In the genomic region with DNA sequence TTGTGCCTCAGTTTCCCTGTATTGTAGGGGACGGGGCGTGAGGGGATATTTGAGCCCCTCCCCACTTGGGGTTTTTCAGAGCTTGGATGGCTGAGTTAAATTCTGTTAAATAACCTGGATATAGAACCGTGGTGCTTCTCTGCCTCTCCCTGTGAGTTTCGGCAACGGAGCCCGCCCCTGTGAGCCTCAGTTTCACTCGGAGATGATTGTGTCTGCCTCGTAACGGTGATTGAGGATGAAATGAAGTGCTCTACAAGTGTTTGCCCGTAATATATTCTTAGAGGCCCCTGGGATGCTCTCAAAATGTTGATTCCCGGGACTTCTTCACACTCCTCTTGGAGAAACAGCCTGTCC, we compare ENCODE assay signal across 8 cellular contexts. TPM values are rescaled to one million over a fixed set of nuclear protein-coding genes. Genes with fewer than 3 reads are reported as not detected.
DNase-seq lines count a peak whose midpoint lies in the region; ATAC-seq and TF ChIP-seq lines count a peak whose summit lies in the region.

No MANE protein-coding gene starts in this region.

- peaks cover 17% of the 10 kb centered on the region for H3K4me1 Mint-ChIP-seq in T-helper 17 cell

- no peak for TF ChIP-seq POLR2A in gastrocnemius medialis (IDR thresholded peaks at IDR 0.05)

- H3K4me3 Mint-ChIP-seq in T-helper 17 cell = peak overlapping the region; percentile 92

- intact Hi-C loops in gastrocnemius medialis (cut with DNase I; ENCODE audit: low total_unique reads) = loop anchor here (5.0 kb wide), 1 partner anchor 91 kb away; no protein-coding TSS in a partner anchor

- DNase-seq in T-helper 17 cell (no peak), fibroblast of the aortic adventitia (ENCODE audit: low read depth) (peak; percentile 12), gastrocnemius medialis (no peak), cerebellum (ENCODE audit: low spot score) (no peak), A172 (ENCODE audit: low spot score) (no peak)

- peaks cover 0 to 4% of the 10 kb centered on the region in 2 donors for H3K36me3 ChIP-seq in gastrocnemius medialis

- TF ChIP-seq CTCF in fibroblast of the aortic adventitia (IDR thresholded peaks at IDR 0.05; ENCODE audit: insufficient read depth, low read length) (no peak), gastrocnemius medialis (IDR thresholded peaks at IDR 0.05 in 4 of 5, conservative IDR thresholded peaks at IDR 0.05 in 1 of 5) (no peak)

- no peaks in the 10 kb centered on the region for H3K9me3 ChIP-seq in T-helper 17 cell (ENCODE audit: control insufficient read depth, low read length, poor library complexity, severe bottlenecking)
- no peaks in the 10 kb centered on the region for H3K9me3 ChIP-seq in gastrocnemius medialis

- H3K4me3 ChIP-seq in fibroblast of the aortic adventitia (ENCODE audit: low read depth, low read length) (peak overlapping the region; percentile 96), gastrocnemius medialis (peak overlapping the region; percentile 82 to 91 (median 88))

- peak overlapping the region; percentile 95 to 98 (median 96) for H3K27ac ChIP-seq in gastrocnemius medialis

- peak overlapping the region; percentile 94 for H3K27ac Mint-ChIP-seq in T-helper 17 cell

- H3K36me3 Mint-ChIP-seq in T-helper 17 cell (ENCODE audit: low read depth) = peaks cover 3% of the 10 kb centered on the region

- in situ Hi-C loops in gastrocnemius medialis (cut with MboI; ENCODE audit: low sequenced_read_pairs in 4 of 4) = loop anchor here in 1 of 4 donors (25.0 kb wide), 1 partner anchor 96 kb away; no protein-coding TSS in a partner anchor

- no peaks in the 10 kb centered on the region for H3K27me3 ChIP-seq in gastrocnemius medialis

- peak; percentile 5 for ATAC-seq in GM21717 (IDR thresholded peaks at IDR 0.05; ENCODE audit: unreplicated experiment)
- ATAC-seq in T-helper 17 cell = no peak
- ATAC-seq in gastrocnemius medialis = peak; percentile 11 to 25
- ATAC-seq in HG02970 (IDR thresholded peaks at IDR 0.05; ENCODE audit: low FRiP score, unreplicated experiment) = no peak
- no peak for ATAC-seq in GM21526 (IDR thresholded peaks at IDR 0.05; ENCODE audit: low FRiP score, unreplicated experiment)

- peaks cover 0 to 17% of the 10 kb centered on the region in 2 donors for H3K4me1 ChIP-seq in gastrocnemius medialis

- H3K27me3 Mint-ChIP-seq in T-helper 17 cell = no peaks in the 10 kb centered on the region

RNA-seq across cellular contexts. Expression of a gene that starts 0.5 kb away (rescaled TPM):
- 10 to 100 TPM; 69.6 to 78.5 TPM for total RNA-seq in T-helper 17 cell
- total RNA-seq in fibroblast of the aortic adventitia (ENCODE audit: low replicate concordance) = 21.3 and 109 TPM in 2 replicates
- total RNA-seq in gastrocnemius medialis = 100 to 1,000 TPM in 3 of 4 donors, 10 to 100 TPM in 1; 97.1 to 155 (median 106) TPM
- total RNA-seq in cerebellum = 23.6 TPM
- 111 and 117 TPM in 2 replicates for total RNA-seq in A172 (2014; rRNA removed; shearing (Covaris generic))

RNA-seq across cellular contexts. Expression of a gene that starts 13.5 kb away (rescaled TPM):
- 1,000 to 10,000 TPM; 1,880 to 1,939 TPM for total RNA-seq in T-helper 17 cell
- 496 and 1,084 TPM in 2 replicates for total RNA-seq in fibroblast of the aortic adventitia (ENCODE audit: low replicate concordance)
- total RNA-seq in gastrocnemius medialis = 100 to 1,000 TPM; 512 to 719 (median 537) TPM
- 435 TPM for total RNA-seq in cerebellum
- total RNA-seq in A172 (2014; rRNA removed; shearing (Covaris generic)) = 779 and 974 TPM in 2 replicates

RNA-seq across cellular contexts. Expression of a gene that starts 14.8 kb away (rescaled TPM):
- 100 to 1,000 TPM; 149 to 186 TPM for total RNA-seq in T-helper 17 cell
- total RNA-seq in fibroblast of the aortic adventitia (ENCODE audit: low replicate concordance) = 246 and 2,205 TPM in 2 replicates
- total RNA-seq in gastrocnemius medialis = 100 to 1,000 TPM; 157 to 195 (median 184) TPM
- 81.4 TPM for total RNA-seq in cerebellum
- 286 and 312 TPM in 2 replicates for total RNA-seq in A172 (2014; rRNA removed; shearing (Covaris generic))

RNA-seq across cellular contexts. Expression of a gene that starts 30.4 kb away (rescaled TPM):
- total RNA-seq in T-helper 17 cell = 10 to 100 TPM; 89.1 to 97.1 TPM
- total RNA-seq in fibroblast of the aortic adventitia (ENCODE audit: low replicate concordance) = 41.4 and 153 TPM in 2 replicates
- 100 to 1,000 TPM; 163 to 337 (median 187) TPM for total RNA-seq in gastrocnemius medialis
- total RNA-seq in cerebellum = 17.1 TPM
- total RNA-seq in A172 (2014; rRNA removed; shearing (Covaris generic)) = 122 and 137 TPM in 2 replicates

RNA-seq across cellular contexts. Expression of a gene that starts 36.3 kb away (rescaled TPM):
- total RNA-seq in T-helper 17 cell = 10 to 100 TPM; 51.0 to 62.8 TPM
- 6.5 and 10.9 TPM in 2 replicates for total RNA-seq in fibroblast of the aortic adventitia (ENCODE audit: low replicate concordance)
- total RNA-seq in gastrocnemius medialis = 10 to 100 TPM; 21.8 to 30.8 (median 27.3) TPM
- total RNA-seq in cerebellum = 7.2 TPM
- 9.0 and 10.3 TPM in 2 replicates for total RNA-seq in A172 (2014; rRNA removed; shearing (Covaris generic))

Comparison
In these comparisons a context has a peak if more than half of its experiments do, and no peak if none do; other contexts are left out.
1. ATAC-seq: peak in GM21717 (single experiment) and gastrocnemius medialis (2 of 2); none in T-helper 17 cell (single experiment), HG02970 (single experiment) and GM21526 (single experiment).